20 cellular contexts compared by ENCODE assay signal in the genomic region with DNA sequence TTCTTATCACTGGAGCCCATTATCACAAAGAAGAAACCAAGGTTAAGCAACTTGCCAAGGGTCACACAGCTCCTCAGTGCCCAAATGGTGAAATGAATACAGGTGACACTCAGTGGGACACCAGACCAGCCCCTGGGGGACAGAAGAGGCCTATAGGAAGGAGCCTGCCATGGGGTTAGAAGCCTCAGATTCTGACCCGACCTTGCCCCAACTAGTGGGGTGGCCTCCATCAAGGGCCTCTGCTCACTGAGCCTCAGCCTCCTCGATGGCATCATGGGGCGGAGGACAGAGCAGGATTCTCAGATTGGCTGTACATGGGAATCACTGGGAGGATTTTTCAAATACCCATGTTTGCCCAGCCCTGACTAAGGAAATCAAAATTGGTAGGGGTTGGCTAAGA. TPM values are rescaled to one million over a fixed set of nuclear protein-coding genes. Genes with fewer than 3 reads are reported as not detected.
DNase-seq lines count a peak whose midpoint lies in the region; ATAC-seq and TF ChIP-seq lines count a peak whose summit lies in the region.
"Had no signal": no experiment of that assay in that cellular context is flagged by ENCODE, and none has a peak within 500 bp of the region (broad histone marks: within the 10 kb centered on the region; RNA-seq: fewer than 3 reads in every experiment).

No MANE protein-coding gene starts in this region.

- H2AFZ ChIP-seq in PC-9 (no peak overlapping the region), smooth muscle cell (ENCODE audit: low read depth) (no peak overlapping the region)

- H3K27me3 ChIP-seq in PC-9 (ENCODE audit: insufficient read depth, low read depth) (no peaks in the 10 kb centered on the region), gastrocnemius medialis (no peaks in the 10 kb centered on the region), left lung (peaks cover 0 to 43% of the 10 kb centered on the region in 2 donors), smooth muscle cell (ENCODE audit: low read depth) (no peaks in the 10 kb centered on the region)
- H3K27me3 ChIP-seq: MG63 had no signal

- POLR2A ChIA-PET in PC-9 (lab: Charles Lee; ENCODE audit: unreplicated experiment): no interaction called here

- H3K79me2 ChIP-seq in PC-9 (ENCODE audit: low read depth) (peaks cover 20% of the 10 kb centered on the region), smooth muscle cell (ENCODE audit: low read depth) (no peaks in the 10 kb centered on the region)

- peak overlapping the region; percentile 52 to 97 (median 88) for H3K27ac Mint-ChIP-seq in brain
- H3K27ac Mint-ChIP-seq: B cell; CD4-positive, CD25-positive, alpha-beta regulatory T cell had no signal

- TF ChIP-seq CTCF in PC-9 (conservative IDR thresholded peaks at IDR 0.05) (no peak), brain (conservative IDR thresholded peaks at IDR 0.05) (no peak), gastrocnemius medialis (IDR thresholded peaks at IDR 0.05 in 4 of 5, conservative IDR thresholded peaks at IDR 0.05 in 1 of 5) (no peak), left lung (IDR thresholded peaks at IDR 0.05) (no peak), smooth muscle cell (IDR thresholded peaks at IDR 0.05; ENCODE audit: borderline replicate concordance, insufficient read depth, poor library complexity, severe bottlenecking) (no peak)

- ATAC-seq in gastrocnemius medialis (no peak), left lung (no peak)

- no TSS peak for BruUV-seq in PC-9 (replicated peaks; lab: Mats Ljungman, UMichigan)

- H3K4me1 Mint-ChIP-seq in brain: peaks cover 77% of the 10 kb centered on the region

- CTCF ChIA-PET in PC-9 (lab: Charles Lee): interaction anchor here (0.7 to 2.0 kb wide), 5 partner anchors 129 to 412 kb away, joined by 3 to 6 read pairs (median 4); no protein-coding TSS in a partner anchor

- 78% methylated on average over 3 of the region's 3 CpGs for WGBS in smooth muscle cell (ENCODE audit: low lambda C conversion rate)

- H3F3A ChIP-seq in PC-9 (ENCODE audit: insufficient read depth, low read depth): peaks cover 41% of the 10 kb centered on the region
- peaks cover 8% of the 10 kb centered on the region for H3F3A ChIP-seq in smooth muscle cell (ENCODE audit: low read depth)

- peaks cover 0 to 5% (median 0%) of the 10 kb centered on the region in 5 experiments for H3K9me3 Mint-ChIP-seq in brain
- H3K9me3 Mint-ChIP-seq: CD4-positive, CD25-positive, alpha-beta regulatory T cell had no signal

- intact Hi-C loops in PC-9 (cut with micrococcal nuclease; ENCODE audit: unreplicated experiment): loop anchor here (1.0 to 2.0 kb wide), 7 partner anchors 128 to 573 kb away; no protein-coding TSS in a partner anchor
- intact Hi-C loops in gastrocnemius medialis (cut with DNase I; ENCODE audit: low total_unique reads): loop anchor here (1.0 to 5.0 kb wide), 4 partner anchors 223 to 472 kb away; no protein-coding TSS in a partner anchor
- intact Hi-C loops in left lung (cut with DNase I): loop anchor here in 1 of 2 donors (5.0 kb wide), 2 partner anchors 357 to 412 kb away; no protein-coding TSS in a partner anchor

- in situ Hi-C loops in gastrocnemius medialis (cut with MboI; ENCODE audit: low sequenced_read_pairs in 4 of 4): loop anchor here (5.0 to 25.0 kb wide), 3 partner anchors 312 to 475 kb away; no protein-coding TSS in a partner anchor

- no peak overlapping the region for H3K27ac ChIP-seq in PC-9
- H3K27ac ChIP-seq in gastrocnemius medialis: peak overlapping the region in 3 of 4 donors; percentile 31 to 93 (median 54)
- H3K27ac ChIP-seq in left lung: no peak overlapping the region
- H3K27ac ChIP-seq in smooth muscle cell (ENCODE audit: low read depth): no peak overlapping the region
- H3K27ac ChIP-seq: 22Rv1, HL-60 had no signal

- H3K4me2 ChIP-seq in PC-9 (0 out of 2 replicates have a peak overlapping the region, but pooled peaks have one; percentile 95), smooth muscle cell (no peak overlapping the region)
- H3K4me2 ChIP-seq: SK-N-SH had no signal

- H3K9ac ChIP-seq in smooth muscle cell (ENCODE audit: low read depth): no peak overlapping the region
- H3K9ac ChIP-seq: SK-N-SH had no signal

- H3K9me2 ChIP-seq in PC-9 (ENCODE audit: insufficient read depth): no peaks in the 10 kb centered on the region
- H3K9me2 ChIP-seq: SK-N-SH had no signal

- H3K36me3 ChIP-seq in PC-9 (ENCODE audit: low read depth) (0 out of 2 replicates have a peak, but pooled peaks cover 8% of the 10 kb centered on the region), gastrocnemius medialis (no peaks in the 10 kb centered on the region), left lung (no peaks in the 10 kb centered on the region), smooth muscle cell (ENCODE audit: low read depth) (no peaks in the 10 kb centered on the region)
- H3K36me3 ChIP-seq: HAP-1 had no signal

- no peaks in the 10 kb centered on the region for H4K20me1 ChIP-seq in PC-9 (ENCODE audit: insufficient read depth)
- no peaks in the 10 kb centered on the region for H4K20me1 ChIP-seq in smooth muscle cell (ENCODE audit: low read depth)

- no peaks in the 10 kb centered on the region for H3K9me3 ChIP-seq in PC-9 (ENCODE audit: insufficient read depth, low read depth)
- no peaks in the 10 kb centered on the region for H3K9me3 ChIP-seq in gastrocnemius medialis
- H3K9me3 ChIP-seq in left lung: no peaks in the 10 kb centered on the region
- H3K9me3 ChIP-seq in smooth muscle cell (replicated peaks; ENCODE audit: low read depth): no peaks in the 10 kb centered on the region
- H3K9me3 ChIP-seq: HAP-1, MG63, SK-N-SH had no signal

- no peak for TF ChIP-seq POLR2A in gastrocnemius medialis (IDR thresholded peaks at IDR 0.05)

- H3K4me1 ChIP-seq in PC-9 (replicated peaks; ENCODE audit: insufficient read depth) (peaks cover 48% of the 10 kb centered on the region), gastrocnemius medialis (peaks cover 37 to 38% of the 10 kb centered on the region in 2 donors), left lung (peaks cover 0 to 15% of the 10 kb centered on the region in 2 donors), smooth muscle cell (ENCODE audit: low read depth) (peaks cover 24% of the 10 kb centered on the region)

- H3K4me3 ChIP-seq in PC-9 (no peak overlapping the region), gastrocnemius medialis (no peak overlapping the region), left lung (no peak overlapping the region), smooth muscle cell (no peak overlapping the region)
- H3K4me3 ChIP-seq: HAP-1, MG63 had no signal

- H3K36me3 Mint-ChIP-seq in brain: no peaks in the 10 kb centered on the region
- H3K36me3 Mint-ChIP-seq: CD4-positive, CD25-positive, alpha-beta regulatory T cell had no signal

- H3K4me3 Mint-ChIP-seq in brain: no peak overlapping the region
- H3K4me3 Mint-ChIP-seq: B cell; CD4-positive, CD25-positive, alpha-beta regulatory T cell had no signal

- DNase-seq in activated effector memory CD4-positive, alpha-beta T cell treated with anti-CD3 and anti-CD28 coated beads, Interleukin-2, amount 50 U/mL, for 16 hours: peak; percentile 53
- no peak for DNase-seq in activated effector memory CD4-positive, alpha-beta T cell treated with Interleukin-2 at 50 U/mL for 16 hours
- DNase-seq in PC-9 (no peak), gastrocnemius medialis (no peak), left lung (no peak), smooth muscle cell (lab: John Stamatoyannopoulos, UW; ENCODE audit: unreplicated experiment) (no peak), RPMI8226 (no peak)
- DNase-seq: DMS53, GOT3, NCI-H2029, NCI-H526 treated with DMSO at 0.1 percent for 48 hours, SIG-M5 had no signal

- no peaks in the 10 kb centered on the region for H3K27me3 Mint-ChIP-seq in brain

RNA-seq across cellular contexts. Expression of a gene that starts 47.6 kb away (rescaled TPM):
- total RNA-seq in PC-9 (2021): 96.3 and 97.9 TPM in 2 replicates
- 72.7 TPM for polyA plus RNA-seq in brain (ENCODE audit: insufficient read depth, low read depth, low replicate concordance)
- 100 to 1,000 TPM; 100 to 180 (median 152) TPM for total RNA-seq in gastrocnemius medialis
- total RNA-seq in left lung: 100 to 1,000 TPM in 1 of 2 donors, 10 to 100 TPM in 1; 85.5 to 100 TPM
- total RNA-seq in smooth muscle cell: 29.2 and 53.4 TPM in 2 replicates
- 97.9 and 99.5 TPM in 2 replicates for polyA plus RNA-seq in smooth muscle cell

RNA-seq across cellular contexts. Expression of a gene that starts 47.7 kb away (rescaled TPM):
- total RNA-seq in PC-9 (2021) (36.1 and 38.5 TPM in 2 replicates), gastrocnemius medialis (10 to 100 TPM; 27.2 to 71.9 (median 43.7) TPM), left lung (100 to 1,000 TPM in 1 of 2 donors, 10 to 100 TPM in 1; 79.9 to 186 TPM), smooth muscle cell (16.0 and 21.2 TPM in 2 replicates)
- polyA plus RNA-seq in brain (ENCODE audit: insufficient read depth, low read depth, low replicate concordance) (48.2 TPM), smooth muscle cell (10.8 and 15.8 TPM in 2 replicates)

Comparison
In these comparisons a context has a peak if more than half of its experiments do, and no peak if none do; other contexts are left out.
1. H3K27ac ChIP-seq: peak in gastrocnemius medialis (3 of 4); none in PC-9 (single experiment), left lung (0 of 2) and smooth muscle cell (single experiment).